15 cellular contexts compared by ENCODE assay signal in genomic region chr18:62771494-62771893, GRCh38. TPM values are rescaled to one million over a fixed set of nuclear protein-coding genes. Genes with fewer than 3 reads are reported as not detected.
DNase-seq lines count a peak whose midpoint lies in the region; ATAC-seq and TF ChIP-seq lines count a peak whose summit lies in the region.
"Had no signal": no experiment of that assay in that cellular context is flagged by ENCODE, and none has a peak within 500 bp of the region (broad histone marks: within the 10 kb centered on the region; RNA-seq: fewer than 3 reads in every experiment).

No MANE protein-coding gene starts in this region.

- peaks cover 23% of the 10 kb centered on the region for H3K4me1 Mint-ChIP-seq in activated naive CD8-positive, alpha-beta T cell treated with anti-CD3 and anti-CD28 coated beads for 36 hours

- peak; percentile 21 for DNase-seq in GM10266 (ENCODE audit: extremely low spot score)
- DNase-seq in activated naive CD8-positive, alpha-beta T cell treated with anti-CD3 and anti-CD28 coated beads for 36 hours: no peak
- no peak for DNase-seq in iPS-NIHi11 (ENCODE audit: low spot score)
- DNase-seq in hepatic stellate cell (ENCODE audit: low spot score): no peak
- DNase-seq: effector CD4-positive, alpha-beta T cell; hypothalamus; left ventricle myocardium inferior; NCI-H82 had no signal

- ATAC-seq in GM18868 (IDR thresholded peaks at IDR 0.05; ENCODE audit: unreplicated experiment) (peak; percentile 67), HG03103 (IDR thresholded peaks at IDR 0.05; ENCODE audit: low read depth, unreplicated experiment) (peak; percentile 68), GM21423 (IDR thresholded peaks at IDR 0.05; ENCODE audit: unreplicated experiment) (no peak), HG03025 (IDR thresholded peaks at IDR 0.05; ENCODE audit: low FRiP score, unreplicated experiment) (no peak)
- ATAC-seq: HCT116 had no signal

- H3K27me3 Mint-ChIP-seq in activated naive CD8-positive, alpha-beta T cell treated with anti-CD3 and anti-CD28 coated beads for 36 hours: no peaks in the 10 kb centered on the region
- H3K27me3 Mint-ChIP-seq: activated naive CD4-positive, alpha-beta T cell treated with anti-CD3 and anti-CD28 coated beads, Interleukin-2, amount 50 U/mL, for 24 hours; type B pancreatic cell had no signal

- H3K36me3 Mint-ChIP-seq in activated naive CD8-positive, alpha-beta T cell treated with anti-CD3 and anti-CD28 coated beads for 36 hours: peaks cover 9% of the 10 kb centered on the region
- H3K36me3 Mint-ChIP-seq: activated naive CD4-positive, alpha-beta T cell treated with anti-CD3 and anti-CD28 coated beads, Interleukin-2, amount 50 U/mL, for 24 hours; type B pancreatic cell had no signal

- H3K9me3 Mint-ChIP-seq in activated naive CD8-positive, alpha-beta T cell treated with anti-CD3 and anti-CD28 coated beads for 36 hours: peaks cover 2% of the 10 kb centered on the region
- H3K9me3 Mint-ChIP-seq: activated naive CD4-positive, alpha-beta T cell treated with anti-CD3 and anti-CD28 coated beads, Interleukin-2, amount 50 U/mL, for 24 hours; type B pancreatic cell had no signal

- TF ChIP-seq CTCF in GM10266 (IDR thresholded peaks at IDR 0.05; ENCODE audit: control insufficient read depth, insufficient read depth, low read depth, missing control alignments): no peak

- peak overlapping the region; percentile 12 for H3K27ac Mint-ChIP-seq in activated naive CD8-positive, alpha-beta T cell treated with anti-CD3 and anti-CD28 coated beads for 36 hours
- H3K27ac Mint-ChIP-seq: activated naive CD4-positive, alpha-beta T cell treated with anti-CD3 and anti-CD28 coated beads, Interleukin-2, amount 50 U/mL, for 24 hours; type B pancreatic cell had no signal

- no peak overlapping the region for H3K4me3 Mint-ChIP-seq in activated naive CD8-positive, alpha-beta T cell treated with anti-CD3 and anti-CD28 coated beads for 36 hours
- H3K4me3 Mint-ChIP-seq: activated naive CD4-positive, alpha-beta T cell treated with anti-CD3 and anti-CD28 coated beads, Interleukin-2, amount 50 U/mL, for 24 hours; type B pancreatic cell had no signal

RNA-seq across cellular contexts. Expression of gene PHLPP1, which starts 56.2 kb away (rescaled TPM):
- total RNA-seq in activated naive CD8-positive, alpha-beta T cell treated with anti-CD3 and anti-CD28 coated beads for 36 hours: 10 to 100 TPM; 10.4 to 11.4 TPM

Comparison
In these comparisons a context has a peak if more than half of its experiments do, and no peak if none do; other contexts are left out.
1. ATAC-seq: peak in GM18868 (single experiment) and HG03103 (single experiment); none in GM21423 (single experiment) and HG03025 (single experiment).